ENCODE assay signal across 25 cellular contexts in genomic region chr1:19792237-19793002, GRCh38. TPM values are rescaled to one million over a fixed set of nuclear protein-coding genes. Genes with fewer than 3 reads are reported as not detected.
"Had no signal": no experiment of that assay in that cellular context is flagged by ENCODE, and none has a peak within 500 bp of the region (broad histone marks: within the 10 kb centered on the region; RNA-seq: fewer than 3 reads in every experiment).

No MANE protein-coding gene starts in this region.

- DNase-seq: effector memory CD4-positive, alpha-beta T cell; heart left ventricle; hippocampal formation; mesendoderm; naive thymus-derived CD4-positive, alpha-beta T cell; nephron progenitor cell; posterior cingulate gyrus; stimulated activated CD4-positive, alpha-beta T cell treated with anti-CD3 and anti-CD28 coated beads, Interleukin-4, amount 100 ng/mL, for 1 hour; stimulated activated CD8-positive, alpha-beta memory T cell treated with anti-CD3 and anti-CD28 coated beads, Interleukin-4, amount 100 ng/mL, for 48 hours; stimulated activated naive CD8-positive, alpha-beta T cell treated with anti-CD3 and anti-CD28 coated beads, Interleukin-15, Interleukin-2, amounts not matched to agents 100 U/mL and 50 U/mL, for 24 hours; thyroid gland; uterus had no signal

- ATAC-seq: esophagus mucosa; heart left ventricle; naive thymus-derived CD4-positive, alpha-beta T cell; stimulated activated naive CD8-positive, alpha-beta T cell treated with anti-CD3 and anti-CD28 coated beads, Interleukin-15, Interleukin-2, amounts not matched to agents 100 U/mL and 50 U/mL, for 24 hours had no signal

- H3K4me3 Mint-ChIP-seq: naive thymus-derived CD4-positive, alpha-beta T cell; nephron progenitor cell; stimulated activated effector memory CD8-positive, alpha-beta T cell treated with anti-CD3 and anti-CD28 coated beads, Interleukin-12 subunit alpha, Interleukin-12 subunit beta, amount 100 ng/mL, for 72 hours; type B pancreatic cell had no signal

- H3K4me3 ChIP-seq: heart left ventricle, smooth muscle cell, suprapubic skin, thyroid gland, uterus had no signal

- H3K9me3 Mint-ChIP-seq: nephron progenitor cell; stimulated activated effector memory CD8-positive, alpha-beta T cell treated with anti-CD3 and anti-CD28 coated beads, Interleukin-12 subunit alpha, Interleukin-12 subunit beta, amount 100 ng/mL, for 72 hours had no signal

- H3K27ac ChIP-seq: heart left ventricle, suprapubic skin, thyroid gland, uterus had no signal

- H3K4me1 ChIP-seq: suprapubic skin, uterus had no signal

- H3K4me2 ChIP-seq: smooth muscle cell had no signal

- H3K27me3 ChIP-seq: heart left ventricle, suprapubic skin, thyroid gland, uterus had no signal

- H3K9me3 ChIP-seq: heart left ventricle, suprapubic skin, thyroid gland, uterus had no signal

- FAIRE-seq: endometrium, frontal cortex had no signal

- H3K36me3 ChIP-seq: uterus had no signal

- H3K27me3 Mint-ChIP-seq: naive thymus-derived CD4-positive, alpha-beta T cell; type B pancreatic cell had no signal

- H3K27ac Mint-ChIP-seq: nephron progenitor cell, type B pancreatic cell had no signal

RNA-seq across cellular contexts. Expression of gene RNF186, which starts 22.7 kb away (rescaled TPM):
- total RNA-seq: fibroblast of lung; frontal cortex; glomerular endothelial cell; heart left ventricle; kidney epithelial cell; lung microvascular endothelial cell; naive thymus-derived CD4-positive, alpha-beta T cell; omental fat pad; pulmonary artery endothelial cell; smooth muscle cell; thyroid gland had no signal
- polyA plus RNA-seq: fibroblast of lung; heart left ventricle; naive thymus-derived CD4-positive, alpha-beta T cell; smooth muscle cell had no signal
